2 cellular contexts compared by ENCODE assay signal in the genomic region with DNA sequence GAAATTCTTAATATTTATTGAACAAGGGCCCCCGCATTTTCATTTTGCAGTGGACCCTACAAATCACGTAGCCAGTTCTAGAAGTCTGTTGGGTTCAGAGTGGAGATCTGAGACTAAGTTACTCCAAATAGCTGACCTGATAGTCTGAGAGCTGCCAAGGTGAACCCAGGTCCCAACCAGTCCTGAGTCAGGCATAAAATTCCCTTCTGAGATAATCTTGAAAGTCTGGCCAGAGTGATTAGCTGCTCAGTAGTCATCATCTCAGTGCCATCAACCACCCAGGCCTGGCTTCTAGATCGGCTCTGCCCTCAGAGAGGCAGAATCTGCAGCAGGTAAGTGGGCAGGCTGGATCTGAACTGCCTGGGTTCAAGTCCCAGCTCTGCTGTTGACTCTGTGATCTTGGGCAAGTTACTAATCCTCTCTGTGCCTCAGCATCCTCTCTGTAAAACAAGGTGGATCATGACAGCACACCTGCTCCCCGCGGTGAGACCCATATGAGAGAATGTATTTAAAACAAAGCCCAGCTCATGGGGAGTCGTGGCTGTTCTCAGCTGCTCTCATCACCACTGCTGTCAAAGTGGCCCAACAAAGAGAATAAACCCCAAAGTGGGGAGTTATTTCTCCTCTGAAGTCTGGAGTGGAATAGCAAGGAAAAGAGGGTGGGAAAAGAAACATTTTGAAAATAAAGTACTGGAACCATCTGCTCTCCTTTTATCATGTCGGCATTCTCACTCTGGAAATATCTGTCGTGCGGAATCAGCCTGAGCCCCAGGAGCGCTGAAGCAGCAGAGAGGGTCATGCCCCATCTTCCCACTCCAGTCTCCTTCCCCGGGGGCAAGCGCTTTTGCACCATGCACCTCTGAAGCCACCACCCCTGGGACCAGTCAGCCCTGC.
TF ChIP-seq lines count a peak whose summit lies in the region.

No MANE protein-coding gene starts in this region.

TF ChIP-seq in GM23338, 12 proteins besides CTCF, POLR2A, EP300 and RAD21 (continued from another document):
- TF ChIP-seq, protein P1, sequence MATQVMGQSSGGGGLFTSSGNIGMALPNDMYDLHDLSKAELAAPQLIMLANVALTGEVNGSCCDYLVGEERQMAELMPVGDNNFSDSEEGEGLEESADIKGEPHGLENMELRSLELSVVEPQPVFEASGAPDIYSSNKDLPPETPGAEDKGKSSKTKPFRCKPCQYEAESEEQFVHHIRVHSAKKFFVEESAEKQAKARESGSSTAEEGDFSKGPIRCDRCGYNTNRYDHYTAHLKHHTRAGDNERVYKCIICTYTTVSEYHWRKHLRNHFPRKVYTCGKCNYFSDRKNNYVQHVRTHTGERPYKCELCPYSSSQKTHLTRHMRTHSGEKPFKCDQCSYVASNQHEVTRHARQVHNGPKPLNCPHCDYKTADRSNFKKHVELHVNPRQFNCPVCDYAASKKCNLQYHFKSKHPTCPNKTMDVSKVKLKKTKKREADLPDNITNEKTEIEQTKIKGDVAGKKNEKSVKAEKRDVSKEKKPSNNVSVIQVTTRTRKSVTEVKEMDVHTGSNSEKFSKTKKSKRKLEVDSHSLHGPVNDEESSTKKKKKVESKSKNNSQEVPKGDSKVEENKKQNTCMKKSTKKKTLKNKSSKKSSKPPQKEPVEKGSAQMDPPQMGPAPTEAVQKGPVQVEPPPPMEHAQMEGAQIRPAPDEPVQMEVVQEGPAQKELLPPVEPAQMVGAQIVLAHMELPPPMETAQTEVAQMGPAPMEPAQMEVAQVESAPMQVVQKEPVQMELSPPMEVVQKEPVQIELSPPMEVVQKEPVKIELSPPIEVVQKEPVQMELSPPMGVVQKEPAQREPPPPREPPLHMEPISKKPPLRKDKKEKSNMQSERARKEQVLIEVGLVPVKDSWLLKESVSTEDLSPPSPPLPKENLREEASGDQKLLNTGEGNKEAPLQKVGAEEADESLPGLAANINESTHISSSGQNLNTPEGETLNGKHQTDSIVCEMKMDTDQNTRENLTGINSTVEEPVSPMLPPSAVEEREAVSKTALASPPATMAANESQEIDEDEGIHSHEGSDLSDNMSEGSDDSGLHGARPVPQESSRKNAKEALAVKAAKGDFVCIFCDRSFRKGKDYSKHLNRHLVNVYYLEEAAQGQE (IDR thresholded peaks at IDR 0.05; ENCODE audit: unreplicated experiment), result no peak
- no peak for TF ChIP-seq STAT1 (IDR thresholded peaks at IDR 0.05; ENCODE audit: unreplicated experiment)
- no peak for TF ChIP-seq EZH2phosphoT487 (IDR thresholded peaks at IDR 0.05; ENCODE audit: unreplicated experiment)
- TF ChIP-seq, protein P2, sequence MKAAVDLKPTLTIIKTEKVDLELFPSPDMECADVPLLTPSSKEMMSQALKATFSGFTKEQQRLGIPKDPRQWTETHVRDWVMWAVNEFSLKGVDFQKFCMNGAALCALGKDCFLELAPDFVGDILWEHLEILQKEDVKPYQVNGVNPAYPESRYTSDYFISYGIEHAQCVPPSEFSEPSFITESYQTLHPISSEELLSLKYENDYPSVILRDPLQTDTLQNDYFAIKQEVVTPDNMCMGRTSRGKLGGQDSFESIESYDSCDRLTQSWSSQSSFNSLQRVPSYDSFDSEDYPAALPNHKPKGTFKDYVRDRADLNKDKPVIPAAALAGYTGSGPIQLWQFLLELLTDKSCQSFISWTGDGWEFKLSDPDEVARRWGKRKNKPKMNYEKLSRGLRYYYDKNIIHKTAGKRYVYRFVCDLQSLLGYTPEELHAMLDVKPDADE (IDR thresholded peaks at IDR 0.05), result no peak
- TF ChIP-seq EZH2 (IDR thresholded peaks at IDR 0.05; ENCODE audit: low read depth, unreplicated experiment), result no peak

TF ChIP-seq in neural cell, 6 proteins besides CTCF, POLR2A, EP300 and RAD21 (continued from another document):
- TF ChIP-seq, protein P1 (IDR thresholded peaks at IDR 0.05; ENCODE audit: borderline replicate concordance), result no peak
- no peak for TF ChIP-seq MXI1 (conservative IDR thresholded peaks at IDR 0.05; ENCODE audit: poor library complexity, severe bottlenecking)
